1 cellular context compared by ENCODE assay signal in the genomic region with DNA sequence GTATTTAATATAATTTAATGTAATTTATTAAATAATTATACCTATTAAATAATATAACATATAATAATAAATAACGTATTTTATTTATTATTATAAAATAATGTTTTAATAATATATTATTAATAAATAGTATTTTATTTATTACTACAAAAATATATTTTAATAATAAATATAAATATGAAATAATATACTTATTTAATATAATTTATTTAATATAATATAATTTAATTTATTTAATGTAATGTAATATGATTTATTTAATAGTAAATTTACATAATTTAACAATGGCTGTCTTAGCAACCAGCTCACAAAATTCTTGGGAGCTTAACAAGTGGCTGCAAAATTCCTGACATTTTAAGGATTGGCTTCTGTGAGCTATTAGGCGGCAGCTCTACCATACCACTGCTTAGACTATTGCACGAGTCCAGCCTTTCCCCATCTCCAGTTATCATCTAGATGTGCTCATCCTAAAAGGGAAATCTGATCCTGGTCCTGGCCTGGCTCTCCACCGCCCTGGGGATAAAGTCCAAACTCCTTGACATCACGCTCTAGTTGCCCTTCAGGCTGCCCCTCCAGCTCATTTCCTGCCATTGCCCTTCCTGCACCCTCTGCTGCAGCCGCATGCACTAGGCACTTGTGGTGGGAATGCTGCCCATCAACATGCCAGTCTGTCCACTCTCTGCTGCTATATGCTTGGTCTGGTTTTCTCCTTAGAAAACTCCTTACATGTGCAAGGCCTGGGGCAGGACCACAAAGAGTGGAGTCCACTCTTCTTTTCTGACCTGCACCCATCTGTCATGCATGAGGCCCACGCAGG.
TF ChIP-seq lines count a peak whose summit lies in the region.

No MANE protein-coding gene starts in this region.

TF ChIP-seq in HepG2, 621 proteins besides CTCF, POLR2A, EP300 and RAD21 (continued from another document and continues in another):
- TF ChIP-seq, protein P1, sequence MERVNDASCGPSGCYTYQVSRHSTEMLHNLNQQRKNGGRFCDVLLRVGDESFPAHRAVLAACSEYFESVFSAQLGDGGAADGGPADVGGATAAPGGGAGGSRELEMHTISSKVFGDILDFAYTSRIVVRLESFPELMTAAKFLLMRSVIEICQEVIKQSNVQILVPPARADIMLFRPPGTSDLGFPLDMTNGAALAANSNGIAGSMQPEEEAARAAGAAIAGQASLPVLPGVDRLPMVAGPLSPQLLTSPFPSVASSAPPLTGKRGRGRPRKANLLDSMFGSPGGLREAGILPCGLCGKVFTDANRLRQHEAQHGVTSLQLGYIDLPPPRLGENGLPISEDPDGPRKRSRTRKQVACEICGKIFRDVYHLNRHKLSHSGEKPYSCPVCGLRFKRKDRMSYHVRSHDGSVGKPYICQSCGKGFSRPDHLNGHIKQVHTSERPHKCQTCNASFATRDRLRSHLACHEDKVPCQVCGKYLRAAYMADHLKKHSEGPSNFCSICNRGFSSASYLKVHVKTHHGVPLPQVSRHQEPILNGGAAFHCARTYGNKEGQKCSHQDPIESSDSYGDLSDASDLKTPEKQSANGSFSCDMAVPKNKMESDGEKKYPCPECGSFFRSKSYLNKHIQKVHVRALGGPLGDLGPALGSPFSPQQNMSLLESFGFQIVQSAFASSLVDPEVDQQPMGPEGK (CRISPR knock-in tag; IDR thresholded peaks at IDR 0.05) = no peak
- TF ChIP-seq, protein P2, sequence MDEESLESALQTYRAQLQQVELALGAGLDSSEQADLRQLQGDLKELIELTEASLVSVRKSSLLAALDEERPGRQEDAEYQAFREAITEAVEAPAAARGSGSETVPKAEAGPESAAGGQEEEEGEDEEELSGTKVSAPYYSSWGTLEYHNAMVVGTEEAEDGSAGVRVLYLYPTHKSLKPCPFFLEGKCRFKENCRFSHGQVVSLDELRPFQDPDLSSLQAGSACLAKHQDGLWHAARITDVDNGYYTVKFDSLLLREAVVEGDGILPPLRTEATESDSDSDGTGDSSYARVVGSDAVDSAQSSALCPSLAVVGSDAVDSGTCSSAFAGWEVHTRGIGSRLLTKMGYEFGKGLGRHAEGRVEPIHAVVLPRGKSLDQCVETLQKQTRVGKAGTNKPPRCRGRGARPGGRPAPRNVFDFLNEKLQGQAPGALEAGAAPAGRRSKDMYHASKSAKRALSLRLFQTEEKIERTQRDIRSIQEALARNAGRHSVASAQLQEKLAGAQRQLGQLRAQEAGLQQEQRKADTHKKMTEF (CRISPR knock-in tag; IDR thresholded peaks at IDR 0.05) = no peak
- TF ChIP-seq BHLHE40 (IDR thresholded peaks at IDR 0.05; ENCODE audit: low read length) (0 out of 2 replicates have a peak, but pooled peaks have one; percentile 18), ZSCAN21 (CRISPR knock-in tag; IDR thresholded peaks at IDR 0.05; ENCODE audit: borderline replicate concordance) (peak; percentile 45; the same call in 1 of the 2 replicates), NAIF1 (CRISPR knock-in tag; IDR thresholded peaks at IDR 0.05; ENCODE audit: borderline replicate concordance) (no peak), ZNF17 (CRISPR knock-in tag; IDR thresholded peaks at IDR 0.05) (no peak), ZNF432 (CRISPR knock-in tag; IDR thresholded peaks at IDR 0.05; ENCODE audit: borderline replicate concordance) (no peak), ZNF124 (CRISPR knock-in tag; IDR thresholded peaks at IDR 0.05) (no peak), MAF1 (CRISPR knock-in tag; IDR thresholded peaks at IDR 0.05; ENCODE audit: borderline replicate concordance) (no peak), TAF15 (IDR thresholded peaks at IDR 0.05; ENCODE audit: low read depth, low read length, poor library complexity, severe bottlenecking) (no peak), NPAS2 (CRISPR knock-in tag; IDR thresholded peaks at IDR 0.05; ENCODE audit: borderline replicate concordance) (no peak), ZMYM3 (CRISPR knock-in tag; IDR thresholded peaks at IDR 0.05) (peak; percentile 64; the same call in 1 of the 2 replicates), ATF7-NPFF (CRISPR knock-in tag; IDR thresholded peaks at IDR 0.05; ENCODE audit: low read depth) (no peak), POGZ (CRISPR knock-in tag; IDR thresholded peaks at IDR 0.05) (peak; percentile 81), RXRA (CRISPR knock-in tag; IDR thresholded peaks at IDR 0.05) (0 out of 2 replicates have a peak, but pooled peaks have one; percentile 66), ZFP37 (CRISPR knock-in tag; IDR thresholded peaks at IDR 0.05; ENCODE audit: borderline replicate concordance) (no peak)
- TF ChIP-seq, protein P3, sequence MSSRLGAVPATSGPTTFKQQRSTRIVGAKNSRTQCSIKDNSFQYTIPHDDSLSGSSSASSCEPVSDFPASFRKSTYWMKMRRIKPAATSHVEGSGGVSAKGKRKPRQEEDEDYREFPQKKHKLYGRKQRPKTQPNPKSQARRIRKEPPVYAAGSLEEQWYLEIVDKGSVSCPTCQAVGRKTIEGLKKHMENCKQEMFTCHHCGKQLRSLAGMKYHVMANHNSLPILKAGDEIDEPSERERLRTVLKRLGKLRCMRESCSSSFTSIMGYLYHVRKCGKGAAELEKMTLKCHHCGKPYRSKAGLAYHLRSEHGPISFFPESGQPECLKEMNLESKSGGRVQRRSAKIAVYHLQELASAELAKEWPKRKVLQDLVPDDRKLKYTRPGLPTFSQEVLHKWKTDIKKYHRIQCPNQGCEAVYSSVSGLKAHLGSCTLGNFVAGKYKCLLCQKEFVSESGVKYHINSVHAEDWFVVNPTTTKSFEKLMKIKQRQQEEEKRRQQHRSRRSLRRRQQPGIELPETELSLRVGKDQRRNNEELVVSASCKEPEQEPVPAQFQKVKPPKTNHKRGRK (CRISPR knock-in tag; IDR thresholded peaks at IDR 0.05) = no peak
- TF ChIP-seq, protein P4, sequence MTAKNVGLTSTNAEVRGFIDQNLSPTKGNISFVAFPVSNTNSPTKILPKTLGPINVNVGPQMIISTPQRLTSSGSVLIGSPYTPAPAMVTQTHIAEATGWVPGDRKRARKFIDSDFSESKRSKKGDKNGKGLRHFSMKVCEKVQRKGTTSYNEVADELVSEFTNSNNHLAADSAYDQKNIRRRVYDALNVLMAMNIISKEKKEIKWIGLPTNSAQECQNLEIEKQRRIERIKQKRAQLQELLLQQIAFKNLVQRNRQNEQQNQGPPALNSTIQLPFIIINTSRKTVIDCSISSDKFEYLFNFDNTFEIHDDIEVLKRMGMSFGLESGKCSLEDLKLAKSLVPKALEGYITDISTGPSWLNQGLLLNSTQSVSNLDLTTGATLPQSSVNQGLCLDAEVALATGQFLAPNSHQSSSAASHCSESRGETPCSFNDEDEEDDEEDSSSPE (CRISPR knock-in tag; IDR thresholded peaks at IDR 0.05) = no peak
- TF ChIP-seq, protein P5, sequence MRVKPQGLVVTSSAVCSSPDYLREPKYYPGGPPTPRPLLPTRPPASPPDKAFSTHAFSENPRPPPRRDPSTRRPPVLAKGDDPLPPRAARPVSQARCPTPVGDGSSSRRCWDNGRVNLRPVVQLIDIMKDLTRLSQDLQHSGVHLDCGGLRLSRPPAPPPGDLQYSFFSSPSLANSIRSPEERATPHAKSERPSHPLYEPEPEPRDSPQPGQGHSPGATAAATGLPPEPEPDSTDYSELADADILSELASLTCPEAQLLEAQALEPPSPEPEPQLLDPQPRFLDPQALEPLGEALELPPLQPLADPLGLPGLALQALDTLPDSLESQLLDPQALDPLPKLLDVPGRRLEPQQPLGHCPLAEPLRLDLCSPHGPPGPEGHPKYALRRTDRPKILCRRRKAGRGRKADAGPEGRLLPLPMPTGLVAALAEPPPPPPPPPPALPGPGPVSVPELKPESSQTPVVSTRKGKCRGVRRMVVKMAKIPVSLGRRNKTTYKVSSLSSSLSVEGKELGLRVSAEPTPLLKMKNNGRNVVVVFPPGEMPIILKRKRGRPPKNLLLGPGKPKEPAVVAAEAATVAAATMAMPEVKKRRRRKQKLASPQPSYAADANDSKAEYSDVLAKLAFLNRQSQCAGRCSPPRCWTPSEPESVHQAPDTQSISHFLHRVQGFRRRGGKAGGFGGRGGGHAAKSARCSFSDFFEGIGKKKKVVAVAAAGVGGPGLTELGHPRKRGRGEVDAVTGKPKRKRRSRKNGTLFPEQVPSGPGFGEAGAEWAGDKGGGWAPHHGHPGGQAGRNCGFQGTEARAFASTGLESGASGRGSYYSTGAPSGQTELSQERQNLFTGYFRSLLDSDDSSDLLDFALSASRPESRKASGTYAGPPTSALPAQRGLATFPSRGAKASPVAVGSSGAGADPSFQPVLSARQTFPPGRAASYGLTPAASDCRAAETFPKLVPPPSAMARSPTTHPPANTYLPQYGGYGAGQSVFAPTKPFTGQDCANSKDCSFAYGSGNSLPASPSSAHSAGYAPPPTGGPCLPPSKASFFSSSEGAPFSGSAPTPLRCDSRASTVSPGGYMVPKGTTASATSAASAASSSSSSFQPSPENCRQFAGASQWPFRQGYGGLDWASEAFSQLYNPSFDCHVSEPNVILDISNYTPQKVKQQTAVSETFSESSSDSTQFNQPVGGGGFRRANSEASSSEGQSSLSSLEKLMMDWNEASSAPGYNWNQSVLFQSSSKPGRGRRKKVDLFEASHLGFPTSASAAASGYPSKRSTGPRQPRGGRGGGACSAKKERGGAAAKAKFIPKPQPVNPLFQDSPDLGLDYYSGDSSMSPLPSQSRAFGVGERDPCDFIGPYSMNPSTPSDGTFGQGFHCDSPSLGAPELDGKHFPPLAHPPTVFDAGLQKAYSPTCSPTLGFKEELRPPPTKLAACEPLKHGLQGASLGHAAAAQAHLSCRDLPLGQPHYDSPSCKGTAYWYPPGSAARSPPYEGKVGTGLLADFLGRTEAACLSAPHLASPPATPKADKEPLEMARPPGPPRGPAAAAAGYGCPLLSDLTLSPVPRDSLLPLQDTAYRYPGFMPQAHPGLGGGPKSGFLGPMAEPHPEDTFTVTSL (CRISPR knock-in tag; IDR thresholded peaks at IDR 0.05; ENCODE audit: borderline replicate concordance) = no peak
- TF ChIP-seq, protein P6, sequence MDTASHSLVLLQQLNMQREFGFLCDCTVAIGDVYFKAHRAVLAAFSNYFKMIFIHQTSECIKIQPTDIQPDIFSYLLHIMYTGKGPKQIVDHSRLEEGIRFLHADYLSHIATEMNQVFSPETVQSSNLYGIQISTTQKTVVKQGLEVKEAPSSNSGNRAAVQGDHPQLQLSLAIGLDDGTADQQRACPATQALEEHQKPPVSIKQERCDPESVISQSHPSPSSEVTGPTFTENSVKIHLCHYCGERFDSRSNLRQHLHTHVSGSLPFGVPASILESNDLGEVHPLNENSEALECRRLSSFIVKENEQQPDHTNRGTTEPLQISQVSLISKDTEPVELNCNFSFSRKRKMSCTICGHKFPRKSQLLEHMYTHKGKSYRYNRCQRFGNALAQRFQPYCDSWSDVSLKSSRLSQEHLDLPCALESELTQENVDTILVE (CRISPR knock-in tag; IDR thresholded peaks at IDR 0.05) = no peak
- TF ChIP-seq, protein P7, sequence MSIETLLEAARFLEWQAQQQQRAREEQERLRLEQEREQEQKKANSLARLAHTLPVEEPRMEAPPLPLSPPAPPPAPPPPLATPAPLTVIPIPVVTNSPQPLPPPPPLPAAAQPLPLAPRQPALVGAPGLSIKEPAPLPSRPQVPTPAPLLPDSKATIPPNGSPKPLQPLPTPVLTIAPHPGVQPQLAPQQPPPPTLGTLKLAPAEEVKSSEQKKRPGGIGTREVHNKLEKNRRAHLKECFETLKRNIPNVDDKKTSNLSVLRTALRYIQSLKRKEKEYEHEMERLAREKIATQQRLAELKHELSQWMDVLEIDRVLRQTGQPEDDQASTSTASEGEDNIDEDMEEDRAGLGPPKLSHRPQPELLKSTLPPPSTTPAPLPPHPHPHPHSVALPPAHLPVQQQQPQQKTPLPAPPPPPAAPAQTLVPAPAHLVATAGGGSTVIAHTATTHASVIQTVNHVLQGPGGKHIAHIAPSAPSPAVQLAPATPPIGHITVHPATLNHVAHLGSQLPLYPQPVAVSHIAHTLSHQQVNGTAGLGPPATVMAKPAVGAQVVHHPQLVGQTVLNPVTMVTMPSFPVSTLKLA (IDR thresholded peaks at IDR 0.05) = no peak
- TF ChIP-seq, protein P8, sequence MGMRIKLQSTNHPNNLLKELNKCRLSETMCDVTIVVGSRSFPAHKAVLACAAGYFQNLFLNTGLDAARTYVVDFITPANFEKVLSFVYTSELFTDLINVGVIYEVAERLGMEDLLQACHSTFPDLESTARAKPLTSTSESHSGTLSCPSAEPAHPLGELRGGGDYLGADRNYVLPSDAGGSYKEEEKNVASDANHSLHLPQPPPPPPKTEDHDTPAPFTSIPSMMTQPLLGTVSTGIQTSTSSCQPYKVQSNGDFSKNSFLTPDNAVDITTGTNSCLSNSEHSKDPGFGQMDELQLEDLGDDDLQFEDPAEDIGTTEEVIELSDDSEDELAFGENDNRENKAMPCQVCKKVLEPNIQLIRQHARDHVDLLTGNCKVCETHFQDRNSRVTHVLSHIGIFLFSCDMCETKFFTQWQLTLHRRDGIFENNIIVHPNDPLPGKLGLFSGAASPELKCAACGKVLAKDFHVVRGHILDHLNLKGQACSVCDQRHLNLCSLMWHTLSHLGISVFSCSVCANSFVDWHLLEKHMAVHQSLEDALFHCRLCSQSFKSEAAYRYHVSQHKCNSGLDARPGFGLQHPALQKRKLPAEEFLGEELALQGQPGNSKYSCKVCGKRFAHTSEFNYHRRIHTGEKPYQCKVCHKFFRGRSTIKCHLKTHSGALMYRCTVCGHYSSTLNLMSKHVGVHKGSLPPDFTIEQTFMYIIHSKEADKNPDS (CRISPR knock-in tag; IDR thresholded peaks at IDR 0.05) = no peak
- TF ChIP-seq, protein P9, sequence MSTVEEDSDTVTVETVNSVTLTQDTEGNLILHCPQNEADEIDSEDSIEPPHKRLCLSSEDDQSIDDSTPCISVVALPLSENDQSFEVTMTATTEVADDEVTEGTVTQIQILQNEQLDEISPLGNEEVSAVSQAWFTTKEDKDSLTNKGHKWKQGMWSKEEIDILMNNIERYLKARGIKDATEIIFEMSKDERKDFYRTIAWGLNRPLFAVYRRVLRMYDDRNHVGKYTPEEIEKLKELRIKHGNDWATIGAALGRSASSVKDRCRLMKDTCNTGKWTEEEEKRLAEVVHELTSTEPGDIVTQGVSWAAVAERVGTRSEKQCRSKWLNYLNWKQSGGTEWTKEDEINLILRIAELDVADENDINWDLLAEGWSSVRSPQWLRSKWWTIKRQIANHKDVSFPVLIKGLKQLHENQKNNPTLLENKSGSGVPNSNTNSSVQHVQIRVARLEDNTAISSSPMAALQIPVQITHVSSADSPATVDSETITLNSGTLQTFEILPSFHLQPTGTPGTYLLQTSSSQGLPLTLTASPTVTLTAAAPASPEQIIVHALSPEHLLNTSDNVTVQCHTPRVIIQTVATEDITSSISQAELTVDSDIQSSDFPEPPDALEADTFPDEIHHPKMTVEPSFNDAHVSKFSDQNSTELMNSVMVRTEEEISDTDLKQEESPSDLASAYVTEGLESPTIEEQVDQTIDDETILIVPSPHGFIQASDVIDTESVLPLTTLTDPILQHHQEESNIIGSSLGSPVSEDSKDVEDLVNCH (CRISPR knock-in tag; IDR thresholded peaks at IDR 0.05) = no peak
- TF ChIP-seq, protein P10, sequence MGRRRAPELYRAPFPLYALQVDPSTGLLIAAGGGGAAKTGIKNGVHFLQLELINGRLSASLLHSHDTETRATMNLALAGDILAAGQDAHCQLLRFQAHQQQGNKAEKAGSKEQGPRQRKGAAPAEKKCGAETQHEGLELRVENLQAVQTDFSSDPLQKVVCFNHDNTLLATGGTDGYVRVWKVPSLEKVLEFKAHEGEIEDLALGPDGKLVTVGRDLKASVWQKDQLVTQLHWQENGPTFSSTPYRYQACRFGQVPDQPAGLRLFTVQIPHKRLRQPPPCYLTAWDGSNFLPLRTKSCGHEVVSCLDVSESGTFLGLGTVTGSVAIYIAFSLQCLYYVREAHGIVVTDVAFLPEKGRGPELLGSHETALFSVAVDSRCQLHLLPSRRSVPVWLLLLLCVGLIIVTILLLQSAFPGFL (CRISPR knock-in tag; IDR thresholded peaks at IDR 0.05) = no peak
- TF ChIP-seq, protein P11, sequence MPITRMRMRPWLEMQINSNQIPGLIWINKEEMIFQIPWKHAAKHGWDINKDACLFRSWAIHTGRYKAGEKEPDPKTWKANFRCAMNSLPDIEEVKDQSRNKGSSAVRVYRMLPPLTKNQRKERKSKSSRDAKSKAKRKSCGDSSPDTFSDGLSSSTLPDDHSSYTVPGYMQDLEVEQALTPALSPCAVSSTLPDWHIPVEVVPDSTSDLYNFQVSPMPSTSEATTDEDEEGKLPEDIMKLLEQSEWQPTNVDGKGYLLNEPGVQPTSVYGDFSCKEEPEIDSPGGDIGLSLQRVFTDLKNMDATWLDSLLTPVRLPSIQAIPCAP (CRISPR knock-in tag; IDR thresholded peaks at IDR 0.05; ENCODE audit: low read depth) = no peak
